Comparison of ENCODE assay signal across 29 cellular contexts in the genomic region with DNA sequence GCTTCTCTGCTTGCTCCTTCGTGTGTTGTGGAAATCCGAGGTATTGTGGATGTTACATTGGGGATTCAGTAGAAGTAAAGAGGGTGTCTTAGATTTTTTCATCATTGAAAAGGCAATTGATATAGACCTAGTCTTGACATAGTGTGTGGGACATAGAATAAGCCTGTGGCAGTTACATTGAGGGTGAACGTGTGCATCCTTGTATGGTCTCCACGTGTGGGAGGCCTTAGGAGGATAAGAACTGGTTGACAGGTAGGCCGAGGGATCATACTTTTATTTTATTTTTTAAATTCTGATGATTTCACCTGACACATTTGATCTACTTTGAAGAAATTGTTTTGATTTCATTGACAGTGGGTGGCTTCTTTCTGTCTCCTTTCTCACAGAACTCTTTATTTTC. TPM values are rescaled to one million over a fixed set of nuclear protein-coding genes. Genes with fewer than 3 reads are reported as not detected.
DNase-seq lines count a peak whose midpoint lies in the region; ATAC-seq, FAIRE-seq and TF ChIP-seq lines count a peak whose summit lies in the region.
"Had no signal": no experiment of that assay in that cellular context is flagged by ENCODE, and none has a peak within 500 bp of the region (broad histone marks: within the 10 kb centered on the region; RNA-seq: fewer than 3 reads in every experiment).

No MANE protein-coding gene starts in this region.

- H3K9me3 Mint-ChIP-seq in CD4-positive, CD25-positive, alpha-beta regulatory T cell, result no peaks in the 10 kb centered on the region
- no peaks in the 10 kb centered on the region for H3K9me3 Mint-ChIP-seq in CD8-positive, alpha-beta memory T cell
- H3K9me3 Mint-ChIP-seq in natural killer cell treated with Interleukin-12 subunit alpha and Interleukin-12 subunit beta and Interleukin-15 and Interleukin-18, amount 100 ng/mL, for 72 hours, result no peaks in the 10 kb centered on the region
- H3K9me3 Mint-ChIP-seq: activated B cell treated with CpG ODN at 0.5 μM for 24 hours; activated CD4-positive, alpha-beta memory T cell treated with anti-CD3 and anti-CD28 coated beads for 36 hours; mesothelial cell of epicardium; nephron had no signal

- POLR2A ChIA-PET in CD8-positive, alpha-beta memory T cell (lab: Charles Lee), result no interaction called here
- POLR2A ChIA-PET in K562 (lab: Yijun Ruan, JAX), result interaction anchor here (0.7 to 1.1 kb wide), 2 partner anchors 17 to 30 kb away, joined by 3 read pairs; a partner anchor contains a TSS

- intact Hi-C loops in K562 (cut with micrococcal nuclease), result no loop called here

- H2AFZ ChIP-seq in K562 (ENCODE audit: low read depth, low read length), result no peak overlapping the region

- H3K4me2 ChIP-seq in K562 (ENCODE audit: insufficient read depth, low read length), result no peak overlapping the region
- H3K4me2 ChIP-seq: BLaER1, smooth muscle cell had no signal

- H3K36me3 Mint-ChIP-seq in CD4-positive, CD25-positive, alpha-beta regulatory T cell, result peaks cover 25% of the 10 kb centered on the region
- H3K36me3 Mint-ChIP-seq in CD8-positive, alpha-beta memory T cell, result peaks cover 0 to 40% (median 10%) of the 10 kb centered on the region in 3 donors
- no peaks in the 10 kb centered on the region for H3K36me3 Mint-ChIP-seq in natural killer cell treated with Interleukin-12 subunit alpha and Interleukin-12 subunit beta and Interleukin-15 and Interleukin-18, amount 100 ng/mL, for 72 hours

- H3K4me1 ChIP-seq in CD4-positive, CD25-positive, alpha-beta regulatory T cell (ENCODE audit: control insufficient read depth, insufficient read depth, low read length, poor library complexity, severe bottlenecking), result peaks cover 39% of the 10 kb centered on the region
- peaks cover 46% of the 10 kb centered on the region for H3K4me1 ChIP-seq in CD8-positive, alpha-beta memory T cell (ENCODE audit: insufficient read depth, low read length)
- peaks cover 8 to 14% of the 10 kb centered on the region in 2 experiments; a peak in 4 of 5 replicates for H3K4me1 ChIP-seq in K562 (replicated peaks in 1 of 2; ENCODE audit: control insufficient read depth in 2 of 2, insufficient read depth in 2 of 2, low read length in 2 of 2)

- H3K27ac Mint-ChIP-seq in CD4-positive, CD25-positive, alpha-beta regulatory T cell, result peak overlapping the region in 2 of 3 donors; percentile 51 to 75
- peak overlapping the region in 5 of 8 donors; percentile 19 to 59 (median 43) for H3K27ac Mint-ChIP-seq in CD8-positive, alpha-beta memory T cell
- peak overlapping the region; percentile 26 to 89 for H3K27ac Mint-ChIP-seq in natural killer cell treated with Interleukin-12 subunit alpha and Interleukin-12 subunit beta and Interleukin-15 and Interleukin-18, amount 100 ng/mL, for 72 hours
- H3K27ac Mint-ChIP-seq: activated B cell treated with CpG ODN at 0.5 μM for 24 hours; activated CD4-positive, alpha-beta memory T cell treated with anti-CD3 and anti-CD28 coated beads for 36 hours; mesothelial cell of epicardium; nephron had no signal

- peaks cover 88% of the 10 kb centered on the region for H3K79me2 ChIP-seq in K562 (ENCODE audit: control insufficient read depth, insufficient read depth, low read length)

- H3K4me3 ChIP-seq in CD4-positive, CD25-positive, alpha-beta regulatory T cell (ENCODE audit: low read depth, low read length), result no peak overlapping the region
- H3K4me3 ChIP-seq in CD8-positive, alpha-beta memory T cell (ENCODE audit: low read length), result no peak overlapping the region
- no peak overlapping the region for H3K4me3 ChIP-seq in K562
- H3K4me3 ChIP-seq: adrenal gland, BLaER1, pancreas, SK-N-MC, smooth muscle cell, upper lobe of right lung had no signal

- H3K9me1 ChIP-seq in K562 (ENCODE audit: control insufficient read depth, insufficient read depth, low read length), result peaks cover 3% of the 10 kb centered on the region

- H3K9me3 ChIP-seq in CD4-positive, CD25-positive, alpha-beta regulatory T cell (ENCODE audit: control insufficient read depth in 2 of 2, low read length in 2 of 2), result no peaks in the 10 kb centered on the region
- H3K9me3 ChIP-seq in CD8-positive, alpha-beta memory T cell (ENCODE audit: low read length), result no peaks in the 10 kb centered on the region
- H3K9me3 ChIP-seq in K562 (replicated peaks; ENCODE audit: control insufficient read depth, insufficient read depth, low read depth, low read length), result no peaks in the 10 kb centered on the region
- H3K9me3 ChIP-seq: adrenal gland, BLaER1, pancreas, upper lobe of right lung had no signal

- no TSS peak for BruUV-seq in K562 (replicated peaks; lab: Mats Ljungman, UMichigan)

- 91% methylated on average over 5 of the region's 5 CpGs for WGBS in K562 (ENCODE audit: insufficient coverage, low coverage, missing lambda C conversion rate)

- H3K36me3 ChIP-seq in CD4-positive, CD25-positive, alpha-beta regulatory T cell (ENCODE audit: control insufficient read depth, insufficient read depth, low read length), result peaks cover 15% of the 10 kb centered on the region
- H3K36me3 ChIP-seq in CD8-positive, alpha-beta memory T cell (ENCODE audit: insufficient read depth, low read length), result no peaks in the 10 kb centered on the region
- H3K36me3 ChIP-seq in K562 (ENCODE audit: control insufficient read depth, insufficient read depth, low read length), result peaks cover 46% of the 10 kb centered on the region
- H3K36me3 ChIP-seq: adrenal gland, pancreas had no signal

- H4K20me1 ChIP-seq in K562 (replicated peaks; ENCODE audit: control insufficient read depth, insufficient read depth, low read length), result peaks cover 11% of the 10 kb centered on the region

- H3K27me3 Mint-ChIP-seq in CD4-positive, CD25-positive, alpha-beta regulatory T cell, result no peaks in the 10 kb centered on the region
- H3K27me3 Mint-ChIP-seq in CD8-positive, alpha-beta memory T cell, result no peaks in the 10 kb centered on the region
- H3K27me3 Mint-ChIP-seq in natural killer cell treated with Interleukin-12 subunit alpha and Interleukin-12 subunit beta and Interleukin-15 and Interleukin-18, amount 100 ng/mL, for 72 hours, result no peaks in the 10 kb centered on the region
- H3K27me3 Mint-ChIP-seq: activated B cell treated with CpG ODN at 0.5 μM for 24 hours; activated CD4-positive, alpha-beta memory T cell treated with anti-CD3 and anti-CD28 coated beads for 36 hours had no signal

- H3K27me3 ChIP-seq in CD4-positive, CD25-positive, alpha-beta regulatory T cell (ENCODE audit: control insufficient read depth, insufficient read depth, low read length), result no peaks in the 10 kb centered on the region
- no peaks in the 10 kb centered on the region for H3K27me3 ChIP-seq in CD8-positive, alpha-beta memory T cell (ENCODE audit: insufficient read depth, low read length, poor library complexity, severe bottlenecking)
- no peaks in the 10 kb centered on the region for H3K27me3 ChIP-seq in K562 (ENCODE audit: control insufficient read depth in 2 of 2, insufficient read depth in 2 of 2, low read length in 2 of 2)
- H3K27me3 ChIP-seq: adrenal gland, BLaER1, brain microvascular endothelial cell, pancreas, upper lobe of right lung had no signal

- H3K4me3 Mint-ChIP-seq in CD4-positive, CD25-positive, alpha-beta regulatory T cell, result peak overlapping the region in 2 of 4 donors; percentile 26 to 37
- H3K4me3 Mint-ChIP-seq in CD8-positive, alpha-beta memory T cell, result peak overlapping the region in 1 of 7 donors; percentile 15
- peak overlapping the region; percentile 17 for H3K4me3 Mint-ChIP-seq in natural killer cell treated with Interleukin-12 subunit alpha and Interleukin-12 subunit beta and Interleukin-15 and Interleukin-18, amount 100 ng/mL, for 72 hours
- H3K4me3 Mint-ChIP-seq: activated B cell treated with CpG ODN at 0.5 μM for 24 hours; activated CD4-positive, alpha-beta memory T cell treated with anti-CD3 and anti-CD28 coated beads for 36 hours; mesothelial cell of epicardium; nephron had no signal

- no peak for TF ChIP-seq RAD21 in K562 (CRISPR knock-in tag; conservative IDR thresholded peaks at IDR 0.05 in 1 of 2, IDR thresholded peaks at IDR 0.05 in 1 of 2)

- CTCF ChIA-PET in CD8-positive, alpha-beta memory T cell (lab: Charles Lee), result no interaction called here
- CTCF ChIA-PET in K562 (lab: Yijun Ruan, JAX; ENCODE audit: low intra/inter-chr PET ratio), result no interaction called here

- H3K4me1 Mint-ChIP-seq in CD4-positive, CD25-positive, alpha-beta regulatory T cell, result peaks cover 51 to 70% (median 61%) of the 10 kb centered on the region in 4 donors
- H3K4me1 Mint-ChIP-seq in CD8-positive, alpha-beta memory T cell, result peaks cover 55 to 71% (median 69%) of the 10 kb centered on the region in 3 donors
- peaks cover 51% of the 10 kb centered on the region in 2 donors for H3K4me1 Mint-ChIP-seq in natural killer cell treated with Interleukin-12 subunit alpha and Interleukin-12 subunit beta and Interleukin-15 and Interleukin-18, amount 100 ng/mL, for 72 hours (ENCODE audit: low read depth in 2 of 2)

- no peak for TF ChIP-seq CTCF in K562 (IDR thresholded peaks at IDR 0.05 in 2 of 3, conservative IDR thresholded peaks at IDR 0.05 in 1 of 3; ENCODE audit: insufficient read depth in 2 of 3, low read depth in 1 of 3, low read length in 3 of 3)

- no peak for TF ChIP-seq POLR2A in K562 (conservative IDR thresholded peaks at IDR 0.05)

- H3K9ac ChIP-seq in K562 (ENCODE audit: insufficient read depth in 1 of 2, low read depth in 2 of 2, low read length in 2 of 2), result no peak overlapping the region
- H3K9ac ChIP-seq: BLaER1 had no signal

- no peak overlapping the region for H3K27ac ChIP-seq in CD4-positive, CD25-positive, alpha-beta regulatory T cell (ENCODE audit: insufficient read depth, low read length, poor library complexity, severe bottlenecking)
- no peak overlapping the region for H3K27ac ChIP-seq in CD8-positive, alpha-beta memory T cell (ENCODE audit: low read depth, low read length)
- no peak overlapping the region for H3K27ac ChIP-seq in K562 (ENCODE audit: extremely low read depth, low read depth, low read length)
- H3K27ac ChIP-seq: adrenal gland, BLaER1, brain microvascular endothelial cell, pancreas, SK-N-MC had no signal

- ATAC-seq in CD4-positive, CD25-positive, alpha-beta regulatory T cell (ENCODE audit: low read depth in 2 of 2), result no peak
- no peak for ATAC-seq in K562
- ATAC-seq in natural killer cell treated with Interleukin-12 subunit alpha and Interleukin-12 subunit beta and Interleukin-15 and Interleukin-18, amount 100 ng/mL, for 72 hours, result no peak
- no peak for ATAC-seq in left lobe of liver
- ATAC-seq: pancreas, upper lobe of right lung had no signal

- in situ Hi-C loops in K562 (cut with MboI), result no loop called here

- no peak for DNase-seq in CD4-positive, CD25-positive, alpha-beta regulatory T cell
- DNase-seq in CD8-positive, alpha-beta memory T cell, result no peak
- DNase-seq in K562 (ENCODE audit: extremely low read depth in 1 of 4, low spot score in 3 of 4), result no peak
- DNase-seq in natural killer cell treated with Interleukin-12 subunit alpha and Interleukin-12 subunit beta and Interleukin-15 and Interleukin-18, amount 100 ng/mL, for 72 hours (ENCODE audit: low spot score), result no peak
- no peak for DNase-seq in NCI-H187 (lab: John Stamatoyannopoulos, UW)
- DNase-seq in NCI-H524 treated with DMSO at 0.1 percent for 48 hours (lab: John Stamatoyannopoulos, UW), result no peak
- no peak for DNase-seq in left lobe of liver (ENCODE audit: low spot score)
- DNase-seq: activated B cell treated with CpG ODN at 0.5 μM for 24 hours; activated CD4-positive, alpha-beta memory T cell treated with anti-CD3 and anti-CD28 coated beads for 36 hours; activated naive CD4-positive, alpha-beta T cell; adrenal gland; brain microvascular endothelial cell; DND-41; H7; NCI-H1417 treated with DMSO at 0.1 percent for 48 hours; NCI-H2107; NCI-H446; OCI-M1; pancreas; stimulated activated CD4-positive, alpha-beta T cell treated with anti-CD3 and anti-CD28 coated beads, Interleukin-1b, Interleukin-23, amount 100 ng/mL, for 48 hours; substantia nigra; T1000; upper lobe of right lung had no signal

- TF ChIP-seq EP300 in K562 (IDR thresholded peaks at IDR 0.05; ENCODE audit: low read length), result no peak

- peak; percentile 44 for FAIRE-seq in K562 (lab: Jason Lieb, UNC)
- FAIRE-seq: keratinocyte, pancreas had no signal

RNA-seq across cellular contexts. Expression of a gene that starts 17.0 kb away (rescaled TPM):
- total RNA-seq in CD4-positive, CD25-positive, alpha-beta regulatory T cell, result 45.7 TPM
- polyA plus RNA-seq in CD4-positive, CD25-positive, alpha-beta regulatory T cell, result 10 to 100 TPM; 50.2 to 64.3 (median 56.5) TPM
- total RNA-seq in CD8-positive, alpha-beta memory T cell, result 10 to 100 TPM; 41.0 to 42.7 TPM
- polyA plus RNA-seq in CD8-positive, alpha-beta memory T cell, result 62.6 TPM
- total RNA-seq in K562 (2011; cell fraction: chromatin; rRNA removed; ENCODE audit: low replicate concordance), result 28.9 and 38.7 TPM in 2 replicates
- 29.7 and 37.4 TPM in 2 replicates for total RNA-seq in K562 (2011; cell fraction: nucleolus; rRNA removed)
- 28.1 and 29.3 TPM in 2 replicates for total RNA-seq in K562 (2011; cell fraction: nucleoplasm; rRNA removed)
- total RNA-seq in K562 (2014; rRNA removed) (41.4 and 44.4 TPM in 2 replicates), K562 (2014; rRNA removed; fragmentation: Illumina TruSeq; extraction: Trizol) (39.3 and 42.7 TPM in 2 replicates), K562 (2015; rRNA removed; fragmentation: Illumina TruSeq; extraction: Trizol) (41.7 and 44.3 TPM in 2 replicates), K562 (2021) (39.6 and 43.5 TPM in 2 replicates), left lobe of liver (16.3 TPM)
- polyA plus RNA-seq in K562 (2011; rRNA removed) (29.6 and 46.1 TPM in 2 replicates), K562 (2014; fragmentation: Illumina TruSeq; extraction: Trizol) (40.5 and 53.4 TPM in 2 replicates), K562 (2014; fragmentation: Nextera tagmentation; extraction: Ambion mirVana) (10 to 100 TPM; 18.8 to 19.4 TPM), K562 (2014; rRNA removed) (39.3 and 41.5 TPM in 2 replicates)
- 23.3 and 30.5 TPM in 2 replicates for polyA plus RNA-seq in K562 (2011; cell fraction: cytosol; rRNA removed)
- polyA plus RNA-seq in K562 (2011; cell fraction: nucleus; rRNA removed), result 19.8 and 21.6 TPM in 2 replicates
- polyA plus RNA-seq in K562 (2012), result 35.5 and 37.7 TPM in 2 replicates
- polyA minus RNA-seq in K562 (2011; rRNA and poly(A)+ RNA removed), result 30.7 and 32.0 TPM in 2 replicates
- polyA minus RNA-seq in K562 (2011; cell fraction: cytosol; rRNA and poly(A)+ RNA removed), result 10.5 and 19.3 TPM in 2 replicates
- 16.7 and 21.9 TPM in 2 replicates for polyA minus RNA-seq in K562 (2011; cell fraction: nucleus; rRNA and poly(A)+ RNA removed)
- total RNA-seq in natural killer cell treated with Interleukin-12 subunit alpha and Interleukin-12 subunit beta and Interleukin-15 and Interleukin-18, amount 100 ng/mL, for 72 hours, result 10 to 100 TPM; 28.6 to 36.0 TPM

RNA-seq across cellular contexts. Expression of a gene that starts 18.9 kb away (rescaled TPM):
- total RNA-seq in CD4-positive, CD25-positive, alpha-beta regulatory T cell, result 95.7 TPM
- polyA plus RNA-seq in CD4-positive, CD25-positive, alpha-beta regulatory T cell, result 10 to 100 TPM; 11.3 to 14.3 (median 12.1) TPM
- 100 to 1,000 TPM; 140 to 142 TPM for total RNA-seq in CD8-positive, alpha-beta memory T cell
- polyA plus RNA-seq in CD8-positive, alpha-beta memory T cell, result 16.0 TPM
- total RNA-seq in K562 (2011; cell fraction: chromatin; rRNA removed; ENCODE audit: low replicate concordance), result 111 and 132 TPM in 2 replicates
- total RNA-seq in K562 (2011; cell fraction: nucleolus; rRNA removed), result 71.4 and 76.6 TPM in 2 replicates
- 75.8 and 80.5 TPM in 2 replicates for total RNA-seq in K562 (2011; cell fraction: nucleoplasm; rRNA removed)
- total RNA-seq in K562 (2014; rRNA removed) (42.2 and 56.2 TPM in 2 replicates), K562 (2014; rRNA removed; fragmentation: Illumina TruSeq; extraction: Trizol) (38.9 and 41.0 TPM in 2 replicates), K562 (2015; rRNA removed; fragmentation: Illumina TruSeq; extraction: Trizol) (59.5 and 62.1 TPM in 2 replicates), K562 (2021) (71.0 and 72.6 TPM in 2 replicates), left lobe of liver (72.2 TPM)
- polyA plus RNA-seq in K562 (2011; rRNA removed) (50.4 and 52.3 TPM in 2 replicates), K562 (2014; fragmentation: Illumina TruSeq; extraction: Trizol) (60.3 and 69.6 TPM in 2 replicates), K562 (2014; fragmentation: Nextera tagmentation; extraction: Ambion mirVana) (10 to 100 TPM in 1 of 2 experiments, 1 to 10 TPM in 1; 8.7 to 10.3 TPM), K562 (2014; rRNA removed) (34.4 and 47.6 TPM in 2 replicates)
- 34.5 and 41.7 TPM in 2 replicates for polyA plus RNA-seq in K562 (2011; cell fraction: cytosol; rRNA removed)
- 56.2 and 77.0 TPM in 2 replicates for polyA plus RNA-seq in K562 (2011; cell fraction: nucleus; rRNA removed)
- 40.3 and 51.8 TPM in 2 replicates for polyA plus RNA-seq in K562 (2012)
- 105 and 107 TPM in 2 replicates for polyA minus RNA-seq in K562 (2011; rRNA and poly(A)+ RNA removed)
- 89.4 and 94.9 TPM in 2 replicates for polyA minus RNA-seq in K562 (2011; cell fraction: cytosol; rRNA and poly(A)+ RNA removed)
- 102 and 127 TPM in 2 replicates for polyA minus RNA-seq in K562 (2011; cell fraction: nucleus; rRNA and poly(A)+ RNA removed)
- total RNA-seq in natural killer cell treated with Interleukin-12 subunit alpha and Interleukin-12 subunit beta and Interleukin-15 and Interleukin-18, amount 100 ng/mL, for 72 hours, result 100 to 1,000 TPM; 138 to 154 TPM
